In genomic region chr16:81517150-81517499, GRCh38 we compare ENCODE assay signal across 20 cellular contexts.
"Had no signal": no experiment of that assay in that cellular context is flagged by ENCODE, and none has a peak within 500 bp of the region (broad histone marks: within the 10 kb centered on the region; RNA-seq: fewer than 3 reads in every experiment).

No MANE protein-coding gene starts in this region.

- H3K27ac ChIP-seq: epithelial cell of prostate, testis had no signal

- H3K4me3 ChIP-seq: coronary artery, gastrocnemius medialis, lung, skin epidermis, testis had no signal

- H3K9me3 ChIP-seq: gastrocnemius medialis, heart left ventricle, testis had no signal

- H3K36me3 ChIP-seq: gastrocnemius medialis, heart left ventricle had no signal

- H3K36me3 Mint-ChIP-seq: activated naive CD8-positive, alpha-beta T cell; naive B cell had no signal

- H3K27me3 Mint-ChIP-seq: activated naive CD8-positive, alpha-beta T cell; brain; naive B cell; stimulated activated naive CD8-positive, alpha-beta T cell treated with anti-CD3 and anti-CD28 coated beads, Interleukin-15, Interleukin-2, amounts not matched to agents 100 ng/mL and 50 ng/mL, for 24 hours had no signal

- H3K27me3 ChIP-seq: gastrocnemius medialis, heart left ventricle, testis had no signal

- H3K9me3 Mint-ChIP-seq: brain; naive B cell; stimulated activated naive CD8-positive, alpha-beta T cell treated with anti-CD3 and anti-CD28 coated beads, Interleukin-15, Interleukin-2, amounts not matched to agents 100 ng/mL and 50 ng/mL, for 24 hours had no signal

- ATAC-seq: activated CD4-positive, CD25-positive, alpha-beta regulatory T cell treated with anti-CD3 and anti-CD28 coated beads, Interleukin-2, amount 50 U/mL, for 24 hours; gastrocnemius medialis had no signal

- DNase-seq: activated CD4-positive, alpha-beta T cell treated with anti-CD3 and anti-CD28 coated beads, Interleukin-2, amount 50 U/mL, for 1 hour; activated CD8-positive, alpha-beta memory T cell treated with anti-CD3 and anti-CD28 coated beads for 24 hours; activated gamma-delta T cell treated with Interleukin-2 at 50 U/mL for 16 hours; amygdala; central memory CD4-positive, alpha-beta T cell; effector CD4-positive, alpha-beta T cell; gastrocnemius medialis; heart left ventricle; naive B cell; stimulated activated CD4-positive, alpha-beta T cell treated with anti-CD3 and anti-CD28 coated beads, Interleukin-4, amount 100 ng/mL, for 4 hours; stimulated activated CD8-positive, alpha-beta memory T cell treated with anti-CD3 and anti-CD28 coated beads, Interleukin-4, amount 100 ng/mL, for 48 hours; testis had no signal

- H3K4me3 Mint-ChIP-seq: activated naive CD8-positive, alpha-beta T cell; brain; stimulated activated naive CD8-positive, alpha-beta T cell treated with anti-CD3 and anti-CD28 coated beads, Interleukin-15, Interleukin-2, amounts not matched to agents 100 ng/mL and 50 ng/mL, for 24 hours had no signal

- H3K27ac Mint-ChIP-seq: activated naive CD8-positive, alpha-beta T cell; stimulated activated naive CD8-positive, alpha-beta T cell treated with anti-CD3 and anti-CD28 coated beads, Interleukin-15, Interleukin-2, amounts not matched to agents 100 ng/mL and 50 ng/mL, for 24 hours had no signal
